In the genomic region with DNA sequence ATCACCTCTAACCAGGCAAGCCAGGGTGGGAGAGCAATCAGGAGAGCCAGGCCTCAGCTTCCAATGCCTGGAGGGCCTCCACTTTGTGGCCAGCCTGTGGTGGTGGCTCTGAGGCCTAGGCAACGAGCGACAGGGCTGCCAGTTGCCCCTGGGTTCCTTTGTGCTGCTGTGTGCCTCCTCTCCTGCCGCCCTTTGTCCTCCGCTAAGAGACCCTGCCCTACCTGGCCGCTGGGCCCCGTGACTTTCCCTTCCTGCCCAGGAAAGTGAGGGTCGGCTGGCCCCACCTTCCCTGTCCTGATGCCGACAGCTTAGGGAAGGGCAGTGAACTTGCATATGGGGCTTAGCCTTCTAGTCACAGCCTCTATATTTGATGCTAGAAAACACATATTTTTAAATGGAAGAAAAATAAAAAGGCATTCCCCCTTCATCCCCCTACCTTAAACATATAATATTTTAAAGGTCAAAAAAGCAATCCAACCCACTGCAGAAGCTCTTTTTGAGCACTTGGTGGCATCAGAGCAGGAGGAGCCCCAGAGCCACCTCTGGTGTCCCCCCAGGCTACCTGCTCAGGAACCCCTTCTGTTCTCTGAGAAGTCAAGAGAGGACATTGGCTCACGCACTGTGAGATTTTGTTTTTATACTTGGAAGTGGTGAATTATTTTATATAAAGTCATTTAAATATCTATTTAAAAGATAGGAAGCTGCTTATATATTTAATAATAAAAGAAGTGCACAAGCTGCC, we compare ENCODE assay signal across 9 cellular contexts. TPM values are rescaled to one million over a fixed set of nuclear protein-coding genes. Genes with fewer than 3 reads are reported as not detected.
A peak's percentile ranks its signal among the peaks of the same experiment; 100 is the strongest.
DNase-seq lines count a peak whose midpoint lies in the region; ATAC-seq and TF ChIP-seq lines count a peak whose summit lies in the region.
"Had no signal": no experiment of that assay in that cellular context is flagged by ENCODE, and none has a peak within 500 bp of the region (broad histone marks: within the 10 kb centered on the region; RNA-seq: fewer than 3 reads in every experiment).

No MANE protein-coding gene starts in this region.

- H3K4me3 ChIP-seq in body of pancreas (no peak overlapping the region), testis (no peak overlapping the region)

- TF ChIP-seq POLR2A in body of pancreas (IDR thresholded peaks at IDR 0.05) (no peak), testis (IDR thresholded peaks at IDR 0.05) (no peak)

- H3K27me3 ChIP-seq in body of pancreas (no peaks in the 10 kb centered on the region), testis (no peaks in the 10 kb centered on the region)

- H3K36me3 ChIP-seq in body of pancreas (replicated peaks in 1 of 2; ENCODE audit: insufficient read depth in 1 of 2, low read depth in 2 of 2) = no peaks in the 10 kb centered on the region
- no peaks in the 10 kb centered on the region for H3K36me3 ChIP-seq in testis (ENCODE audit: low read depth, missing control alignments)

- DNase-seq in DMS53 (lab: John Stamatoyannopoulos, UW) (peak; percentile 35), DMS53 treated with DMSO at 0.1 percent for 48 hours (lab: John Stamatoyannopoulos, UW; ENCODE audit: unreplicated experiment) (no peak), body of pancreas (no peak), mucosa of gallbladder (ENCODE audit: low spot score) (peak; percentile 10), testis (no peak), HUDEP-2 (lab: John Stamatoyannopoulos, UW; ENCODE audit: unreplicated experiment in 76 of 76) (no peak), A172 (ENCODE audit: low spot score) (no peak)
- DNase-seq: activated T-cell treated with anti-CD3 and anti-CD28 coated beads, Interleukin-2, amount 50 U/mL, for 1 hour had no signal

- H3K27ac ChIP-seq in body of pancreas = peak overlapping the region in 3 of 4 donors; percentile 8 to 64 (median 58)
- H3K27ac ChIP-seq in testis = peak overlapping the region; percentile 5 to 86

- peaks cover 68% of the 10 kb centered on the region for H3K4me1 ChIP-seq in body of pancreas
- H3K4me1 ChIP-seq in testis = peaks cover 41% of the 10 kb centered on the region

- H3K9me3 ChIP-seq in body of pancreas (no peaks in the 10 kb centered on the region), testis (no peaks in the 10 kb centered on the region)

- TF ChIP-seq CTCF in body of pancreas (IDR thresholded peaks at IDR 0.05) (no peak), testis (IDR thresholded peaks at IDR 0.05) (no peak)

- WGBS in body of pancreas, 2 donors = 90 to 99% methylated on average over 8 to 9 of the region's 9 CpGs
- 89 to 92% methylated on average over 9 of the region's 9 CpGs for WGBS in testis, 2 donors

- intact Hi-C loops in body of pancreas (cut with DNase I) = no loop called here
- intact Hi-C loops in testis (cut with DNase I; ENCODE audit: low total_unique reads) = no loop called here

- ATAC-seq in body of pancreas (no peak), GM21723 (IDR thresholded peaks at IDR 0.05; ENCODE audit: unreplicated experiment) (no peak)

RNA-seq across cellular contexts. Expression of gene CSF1, which starts 19.8 kb away (rescaled TPM):
- 10 to 100 TPM; 26.7 to 60.7 TPM for total RNA-seq in body of pancreas
- 184 TPM for total RNA-seq in mucosa of gallbladder
- 10 to 100 TPM in 1 of 2 donors, 1 to 10 TPM in 1; 9.8 to 10.9 TPM for total RNA-seq in testis
- 14.2 TPM for polyA plus RNA-seq in testis (ENCODE audit: insufficient read depth, low read depth, low replicate concordance)
- total RNA-seq in A172 (2014; rRNA removed; shearing (Covaris generic)) = 46.2 and 61.2 TPM in 2 replicates

RNA-seq across cellular contexts. Expression of gene AHCYL1, which starts 54.1 kb away (rescaled TPM):
- total RNA-seq in body of pancreas (10 to 100 TPM; 38.4 to 61.6 TPM), mucosa of gallbladder (166 TPM), testis (10 to 100 TPM; 48.5 to 59.1 TPM)
- polyA plus RNA-seq in testis (ENCODE audit: insufficient read depth, low read depth, low replicate concordance) = 64.3 TPM
- total RNA-seq in A172 (2014; rRNA removed; shearing (Covaris generic)) = 36.6 and 37.6 TPM in 2 replicates

Comparison
In these comparisons a context has a peak if more than half of its experiments do, and no peak if none do; other contexts are left out.
1. DNase-seq: peak in DMS53 (single experiment) and mucosa of gallbladder (single experiment); none in DMS53 treated with DMSO at 0.1 percent for 48 hours (single experiment), body of pancreas (0 of 4), testis (single experiment), HUDEP-2 (0 of 76) and A172 (single experiment).